ENCODE assay signal across 1 cellular context in the genomic region with DNA sequence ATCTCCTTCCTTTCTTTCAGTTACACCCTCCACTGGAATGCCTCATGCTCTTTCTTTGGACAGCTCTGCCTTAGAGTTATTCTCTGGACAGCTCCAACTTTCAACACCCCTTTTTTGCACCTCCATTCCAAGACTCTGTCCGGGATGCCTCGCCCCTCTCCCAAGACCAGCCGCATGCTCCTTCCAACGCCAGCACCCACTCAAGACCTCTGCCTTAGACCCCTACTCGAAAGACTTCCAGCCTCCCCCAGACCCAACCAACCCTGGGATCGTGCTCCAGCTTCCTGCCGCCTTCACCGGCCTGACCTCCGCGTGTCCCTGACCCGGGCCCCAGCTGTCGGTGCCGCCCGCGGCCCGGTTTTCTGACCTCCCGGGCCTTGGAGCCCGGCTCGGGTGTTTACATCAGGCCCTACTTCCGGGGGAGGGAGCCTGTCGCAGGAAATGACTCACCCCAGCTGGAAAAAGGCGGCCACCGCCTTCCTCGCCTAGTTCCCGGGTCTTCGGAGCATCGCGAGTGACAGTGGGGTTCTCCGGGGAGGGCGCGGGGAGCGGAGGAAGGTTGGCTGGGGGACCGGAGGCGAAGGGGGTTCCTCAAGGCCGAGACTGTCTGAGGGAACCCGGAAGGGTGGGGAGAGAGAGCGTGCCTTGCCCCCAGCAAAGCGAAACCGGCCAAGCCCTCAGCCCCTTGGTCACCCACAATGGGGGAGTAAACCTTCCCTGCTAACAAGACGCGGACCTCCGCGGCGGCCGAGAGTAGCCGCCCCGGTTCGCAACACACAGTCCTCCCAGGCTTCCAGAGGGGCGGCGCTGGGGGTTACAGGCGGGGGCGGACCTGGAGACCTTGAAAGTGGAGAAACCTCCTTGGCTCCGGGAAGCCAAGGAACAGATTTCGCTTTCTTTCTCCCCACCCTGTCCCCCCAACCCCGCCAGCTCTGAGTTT.
A peak's percentile ranks its signal among the peaks of the same experiment; 100 is the strongest.
TF ChIP-seq lines count a peak whose summit lies in the region.

A gene (minus strand): TSS at position 399 of the 940 bp plus-strand sequence. CDS start 1,792 bp downstream, outside the sequence.

TF ChIP-seq in GM12878, 131 proteins besides CTCF, POLR2A, EP300 and RAD21 (continued from another document):
- TF ChIP-seq, protein P1, sequence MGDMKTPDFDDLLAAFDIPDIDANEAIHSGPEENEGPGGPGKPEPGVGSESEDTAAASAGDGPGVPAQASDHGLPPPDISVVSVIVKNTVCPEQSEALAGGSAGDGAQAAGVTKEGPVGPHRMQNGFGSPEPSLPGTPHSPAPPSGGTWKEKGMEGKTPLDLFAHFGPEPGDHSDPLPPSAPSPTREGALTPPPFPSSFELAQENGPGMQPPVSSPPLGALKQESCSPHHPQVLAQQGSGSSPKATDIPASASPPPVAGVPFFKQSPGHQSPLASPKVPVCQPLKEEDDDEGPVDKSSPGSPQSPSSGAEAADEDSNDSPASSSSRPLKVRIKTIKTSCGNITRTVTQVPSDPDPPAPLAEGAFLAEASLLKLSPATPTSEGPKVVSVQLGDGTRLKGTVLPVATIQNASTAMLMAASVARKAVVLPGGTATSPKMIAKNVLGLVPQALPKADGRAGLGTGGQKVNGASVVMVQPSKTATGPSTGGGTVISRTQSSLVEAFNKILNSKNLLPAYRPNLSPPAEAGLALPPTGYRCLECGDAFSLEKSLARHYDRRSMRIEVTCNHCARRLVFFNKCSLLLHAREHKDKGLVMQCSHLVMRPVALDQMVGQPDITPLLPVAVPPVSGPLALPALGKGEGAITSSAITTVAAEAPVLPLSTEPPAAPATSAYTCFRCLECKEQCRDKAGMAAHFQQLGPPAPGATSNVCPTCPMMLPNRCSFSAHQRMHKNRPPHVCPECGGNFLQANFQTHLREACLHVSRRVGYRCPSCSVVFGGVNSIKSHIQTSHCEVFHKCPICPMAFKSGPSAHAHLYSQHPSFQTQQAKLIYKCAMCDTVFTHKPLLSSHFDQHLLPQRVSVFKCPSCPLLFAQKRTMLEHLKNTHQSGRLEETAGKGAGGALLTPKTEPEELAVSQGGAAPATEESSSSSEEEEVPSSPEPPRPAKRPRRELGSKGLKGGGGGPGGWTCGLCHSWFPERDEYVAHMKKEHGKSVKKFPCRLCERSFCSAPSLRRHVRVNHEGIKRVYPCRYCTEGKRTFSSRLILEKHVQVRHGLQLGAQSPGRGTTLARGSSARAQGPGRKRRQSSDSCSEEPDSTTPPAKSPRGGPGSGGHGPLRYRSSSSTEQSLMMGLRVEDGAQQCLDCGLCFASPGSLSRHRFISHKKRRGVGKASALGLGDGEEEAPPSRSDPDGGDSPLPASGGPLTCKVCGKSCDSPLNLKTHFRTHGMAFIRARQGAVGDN (IDR thresholded peaks at IDR 0.05), result peak; percentile 64; the same call in 1 of the 2 replicates
